29 cellular contexts compared by ENCODE assay signal in genomic region chr16:168424-168823, GRCh38. TPM values are rescaled to one million over a fixed set of nuclear protein-coding genes. Genes with fewer than 3 reads are reported as not detected.
A peak's percentile ranks its signal among the peaks of the same experiment; 100 is the strongest.
DNase-seq lines count a peak whose midpoint lies in the region; ATAC-seq and TF ChIP-seq lines count a peak whose summit lies in the region.
"Had no signal": no experiment of that assay in that cellular context is flagged by ENCODE, and none has a peak within 500 bp of the region (broad histone marks: within the 10 kb centered on the region; RNA-seq: fewer than 3 reads in every experiment).

No MANE protein-coding gene starts in this region.

- no peaks in the 10 kb centered on the region for H3K9me3 ChIP-seq in BE2C
- H3K9me3 ChIP-seq: gastroesophageal sphincter, lower lobe of right lung, testis, uterus had no signal

- DNase-seq in NCI-H510A treated with DMSO at 0.1 percent for 48 hours (lab: John Stamatoyannopoulos, UW) (peak; percentile 56), NCI-H510A (lab: John Stamatoyannopoulos, UW) (no peak), BE2C (peak; percentile 42), GM13977 (ENCODE audit: low spot score) (peak; percentile 18), epidermal melanocyte (ENCODE audit: insufficient read length, low spot score) (peak; percentile 16), hepatic stellate cell (ENCODE audit: low spot score) (no peak), NCI-H446 treated with DMSO at 0.1 percent for 48 hours (lab: John Stamatoyannopoulos, UW) (no peak)
- DNase-seq: activated CD4-positive, alpha-beta T cell treated with anti-CD3 and anti-CD28 coated beads, Interleukin-2, amount 10 ng/mL, durations not matched to agents 24 days and 14 days; activated CD8-positive, alpha-beta memory T cell treated with anti-CD3 and anti-CD28 coated beads, Interleukin-2, amount 10 ng/mL, durations not matched to agents 7 days and 5 days; aorta; caudate nucleus; GDM1; lower lobe of right lung; NCI-H187; NCI-H526; stimulated activated CD4-positive, alpha-beta T cell treated with anti-CD3 and anti-CD28 coated beads, Interleukin-12 subunit alpha, Interleukin-12 subunit beta, amount 100 ng/mL, for 4 hours; stimulated activated CD4-positive, alpha-beta T cell treated with anti-CD3 and anti-CD28 coated beads, Interleukin-4, amount 100 ng/mL, for 4 hours; stimulated activated naive CD4-positive, alpha-beta T cell treated with Interleukin-2 at 50 U/mL for 16 hours; testis; uterus had no signal

- no peak for TF ChIP-seq CTCF in BE2C (IDR thresholded peaks at IDR 0.05; ENCODE audit: low read depth, low read length)
- no peak for TF ChIP-seq CTCF in GM13977 (IDR thresholded peaks at IDR 0.05; ENCODE audit: extremely low read depth, insufficient read depth, missing control alignments)

- no peak for ATAC-seq in HG02870 (IDR thresholded peaks at IDR 0.05; ENCODE audit: unreplicated experiment)
- ATAC-seq: activated CD8-positive, alpha-beta memory T cell treated with anti-CD3 and anti-CD28 coated beads, Interleukin-2, amount 10 ng/mL, durations not matched to agents 7 days and 5 days; activated naive CD4-positive, alpha-beta T cell treated with anti-CD3 and anti-CD28 coated beads, Interleukin-2, amount 50 U/mL, for 72 hours; gastroesophageal sphincter; lower lobe of right lung; right cardiac atrium had no signal

- peaks cover 5% of the 10 kb centered on the region for H3K4me1 ChIP-seq in BE2C

- H3K27me3 ChIP-seq in BE2C: peaks cover 54% of the 10 kb centered on the region

- H3K36me3 ChIP-seq in BE2C: no peaks in the 10 kb centered on the region
- H3K36me3 ChIP-seq: gastroesophageal sphincter, lower lobe of right lung, uterus had no signal

- H3K4me3 ChIP-seq in BE2C (ENCODE audit: low read depth, low read length): no peak overlapping the region
- H3K4me3 ChIP-seq: gastroesophageal sphincter, lower lobe of right lung, SK-N-MC, testis, uterus had no signal

- in situ Hi-C loops in GM13977 (cut with MboI; ENCODE audit: low pct_unique_long_range_greater_than_20kb, low sequenced_read_pairs, unreplicated experiment): no loop called here

RNA-seq across cellular contexts. Expression of gene HBM, which starts 2.6 kb away (rescaled TPM):
- polyA plus RNA-seq in BE2C (2012; ENCODE audit: insufficient read depth, insufficient read length, low read depth): not detected
- polyA plus RNA-seq: AG04450, aorta, CD14-positive monocyte, keratinocyte, neural cell, right cardiac atrium had no signal

RNA-seq across cellular contexts. Expression of gene HBA2, which starts 4.3 kb away (rescaled TPM):
- not detected for polyA plus RNA-seq in BE2C (2012; ENCODE audit: insufficient read depth, insufficient read length, low read depth)
- polyA plus RNA-seq: AG04450, keratinocyte, neural cell had no signal

RNA-seq across cellular contexts. Expression of gene HBA1, which starts 8.1 kb away (rescaled TPM):
- polyA plus RNA-seq in BE2C (2012; ENCODE audit: insufficient read depth, insufficient read length, low read depth): not detected
- polyA plus RNA-seq: AG04450, neural cell had no signal

RNA-seq across cellular contexts. Expression of gene HBQ1, which starts 11.8 kb away (rescaled TPM):
- polyA plus RNA-seq in BE2C (2012; ENCODE audit: insufficient read depth, insufficient read length, low read depth): 5.1 TPM
- polyA plus RNA-seq: AG04450, aorta, CD14-positive monocyte, right cardiac atrium had no signal

RNA-seq across cellular contexts. Expression of gene HBZ, which starts 16.0 kb away (rescaled TPM):
- not detected for polyA plus RNA-seq in BE2C (2012; ENCODE audit: insufficient read depth, insufficient read length, low read depth)
- polyA plus RNA-seq: AG04450, aorta, CD14-positive monocyte, keratinocyte, neural cell, right cardiac atrium had no signal

Comparison
In these comparisons a context has a peak if more than half of its experiments do, and no peak if none do; other contexts are left out.
1. DNase-seq: peak in NCI-H510A treated with DMSO at 0.1 percent for 48 hours (single experiment), BE2C (single experiment), GM13977 (single experiment) and epidermal melanocyte (single experiment); none in NCI-H510A (single experiment), hepatic stellate cell (single experiment) and NCI-H446 treated with DMSO at 0.1 percent for 48 hours (single experiment).